In the genomic region with DNA sequence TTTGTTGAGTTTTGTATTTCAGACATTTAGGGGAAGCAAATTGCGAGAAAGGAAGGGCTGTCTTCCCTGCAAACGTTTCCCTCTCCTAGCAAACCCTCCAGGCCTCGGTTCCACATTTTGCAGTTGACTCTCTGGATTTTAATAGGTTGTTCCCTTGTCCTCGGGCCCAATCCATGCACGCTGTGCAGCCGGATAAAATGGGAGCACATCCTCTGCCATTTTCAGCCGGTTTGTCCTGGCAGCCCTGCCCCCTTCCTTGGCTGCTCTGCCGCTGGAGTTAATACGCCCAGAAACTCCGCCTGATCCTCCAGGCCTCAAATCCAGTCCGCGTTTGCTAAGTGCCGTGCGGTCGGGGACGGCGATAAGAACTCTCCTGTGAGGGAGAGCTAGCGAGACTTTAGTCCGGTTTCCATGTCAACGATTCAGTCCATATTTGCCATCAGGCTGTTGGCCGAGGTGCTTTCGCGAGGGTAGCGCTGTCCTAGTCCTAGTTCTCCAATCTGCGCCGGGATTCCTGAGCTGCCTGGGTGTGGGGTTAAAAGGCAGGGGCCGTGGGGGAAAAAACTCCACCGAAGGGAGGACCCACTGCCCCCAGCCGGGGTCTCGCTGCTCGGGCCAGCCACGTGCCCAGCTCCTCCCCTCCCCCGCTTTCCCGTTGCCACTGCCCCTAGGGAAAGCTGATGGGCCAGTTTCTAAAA, we compare ENCODE assay signal across 1 cellular context.
A peak's percentile ranks its signal among the peaks of the same experiment; 100 is the strongest.
TF ChIP-seq lines count a peak whose summit lies in the region.

No MANE protein-coding gene starts in this region.

TF ChIP-seq in HepG2, 621 proteins besides CTCF, POLR2A, EP300 and RAD21 (continued from another document and continues in another):
- TF ChIP-seq, protein P1, sequence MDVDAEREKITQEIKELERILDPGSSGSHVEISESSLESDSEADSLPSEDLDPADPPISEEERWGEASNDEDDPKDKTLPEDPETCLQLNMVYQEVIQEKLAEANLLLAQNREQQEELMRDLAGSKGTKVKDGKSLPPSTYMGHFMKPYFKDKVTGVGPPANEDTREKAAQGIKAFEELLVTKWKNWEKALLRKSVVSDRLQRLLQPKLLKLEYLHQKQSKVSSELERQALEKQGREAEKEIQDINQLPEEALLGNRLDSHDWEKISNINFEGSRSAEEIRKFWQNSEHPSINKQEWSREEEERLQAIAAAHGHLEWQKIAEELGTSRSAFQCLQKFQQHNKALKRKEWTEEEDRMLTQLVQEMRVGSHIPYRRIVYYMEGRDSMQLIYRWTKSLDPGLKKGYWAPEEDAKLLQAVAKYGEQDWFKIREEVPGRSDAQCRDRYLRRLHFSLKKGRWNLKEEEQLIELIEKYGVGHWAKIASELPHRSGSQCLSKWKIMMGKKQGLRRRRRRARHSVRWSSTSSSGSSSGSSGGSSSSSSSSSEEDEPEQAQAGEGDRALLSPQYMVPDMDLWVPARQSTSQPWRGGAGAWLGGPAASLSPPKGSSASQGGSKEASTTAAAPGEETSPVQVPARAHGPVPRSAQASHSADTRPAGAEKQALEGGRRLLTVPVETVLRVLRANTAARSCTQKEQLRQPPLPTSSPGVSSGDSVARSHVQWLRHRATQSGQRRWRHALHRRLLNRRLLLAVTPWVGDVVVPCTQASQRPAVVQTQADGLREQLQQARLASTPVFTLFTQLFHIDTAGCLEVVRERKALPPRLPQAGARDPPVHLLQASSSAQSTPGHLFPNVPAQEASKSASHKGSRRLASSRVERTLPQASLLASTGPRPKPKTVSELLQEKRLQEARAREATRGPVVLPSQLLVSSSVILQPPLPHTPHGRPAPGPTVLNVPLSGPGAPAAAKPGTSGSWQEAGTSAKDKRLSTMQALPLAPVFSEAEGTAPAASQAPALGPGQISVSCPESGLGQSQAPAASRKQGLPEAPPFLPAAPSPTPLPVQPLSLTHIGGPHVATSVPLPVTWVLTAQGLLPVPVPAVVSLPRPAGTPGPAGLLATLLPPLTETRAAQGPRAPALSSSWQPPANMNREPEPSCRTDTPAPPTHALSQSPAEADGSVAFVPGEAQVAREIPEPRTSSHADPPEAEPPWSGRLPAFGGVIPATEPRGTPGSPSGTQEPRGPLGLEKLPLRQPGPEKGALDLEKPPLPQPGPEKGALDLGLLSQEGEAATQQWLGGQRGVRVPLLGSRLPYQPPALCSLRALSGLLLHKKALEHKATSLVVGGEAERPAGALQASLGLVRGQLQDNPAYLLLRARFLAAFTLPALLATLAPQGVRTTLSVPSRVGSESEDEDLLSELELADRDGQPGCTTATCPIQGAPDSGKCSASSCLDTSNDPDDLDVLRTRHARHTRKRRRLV (CRISPR knock-in tag; IDR thresholded peaks at IDR 0.05) = 0 out of 2 replicates have a peak, but pooled peaks have one; percentile 59
- TF ChIP-seq ZNF816 (CRISPR knock-in tag; IDR thresholded peaks at IDR 0.05; ENCODE audit: borderline replicate concordance) (0 out of 2 replicates have a peak, but pooled peaks have one; percentile 29), MTA3 (CRISPR knock-in tag; IDR thresholded peaks at IDR 0.05) (no peak), ZNF12 (CRISPR knock-in tag; IDR thresholded peaks at IDR 0.05) (no peak), FOXA3 (CRISPR knock-in tag; IDR thresholded peaks at IDR 0.05) (peak; percentile 74), MAZ (IDR thresholded peaks at IDR 0.05; ENCODE audit: borderline replicate concordance, low read depth, low read length) (peak; percentile 89; the same call in 1 of the 2 replicates), MAZ (CRISPR knock-in tag; IDR thresholded peaks at IDR 0.05; ENCODE audit: low read depth) (peak; percentile 62; the same call in 1 of the 2 replicates), SRSF9 (IDR thresholded peaks at IDR 0.05; ENCODE audit: borderline replicate concordance, insufficient read depth, low read depth, low read length, poor library complexity, severe bottlenecking) (no peak), ZNF317 (CRISPR knock-in tag; IDR thresholded peaks at IDR 0.05) (no peak), RELA (CRISPR knock-in tag; IDR thresholded peaks at IDR 0.05) (no peak), MAFK (conservative IDR thresholded peaks at IDR 0.05 in 1 of 2, IDR thresholded peaks at IDR 0.05 in 1 of 2; ENCODE audit: low read length in 2 of 2) (peak in 1 of 2 experiments; percentile 4; a peak in 1 of 4 replicates), MYC (CRISPR knock-in tag; IDR thresholded peaks at IDR 0.05; ENCODE audit: borderline replicate concordance) (peak; percentile 85; the same call in 1 of the 2 replicates), SSRP1 (CRISPR knock-in tag; IDR thresholded peaks at IDR 0.05) (peak; percentile 57; the same call in 1 of the 2 replicates), SOX5 (CRISPR knock-in tag; IDR thresholded peaks at IDR 0.05; ENCODE audit: borderline replicate concordance) (peak; percentile 67; the same call in 1 of the 2 replicates), ZNF124 (CRISPR knock-in tag; IDR thresholded peaks at IDR 0.05) (no peak), RNF2 (conservative IDR thresholded peaks at IDR 0.05; ENCODE audit: low read depth) (no peak), FOSL2 (CRISPR knock-in tag; IDR thresholded peaks at IDR 0.05) (peak; percentile 60), ZNF629 (CRISPR knock-in tag; conservative IDR thresholded peaks at IDR 0.05) (peak; percentile 43; the same call in 1 of the 2 replicates), HOXD1 (CRISPR knock-in tag; IDR thresholded peaks at IDR 0.05) (peak; percentile 75), ZNF678 (CRISPR knock-in tag; IDR thresholded peaks at IDR 0.05) (no peak), ZNF772 (CRISPR knock-in tag; IDR thresholded peaks at IDR 0.05) (peak; percentile 55; the same call in 1 of the 2 replicates)
- TF ChIP-seq, protein P2, sequence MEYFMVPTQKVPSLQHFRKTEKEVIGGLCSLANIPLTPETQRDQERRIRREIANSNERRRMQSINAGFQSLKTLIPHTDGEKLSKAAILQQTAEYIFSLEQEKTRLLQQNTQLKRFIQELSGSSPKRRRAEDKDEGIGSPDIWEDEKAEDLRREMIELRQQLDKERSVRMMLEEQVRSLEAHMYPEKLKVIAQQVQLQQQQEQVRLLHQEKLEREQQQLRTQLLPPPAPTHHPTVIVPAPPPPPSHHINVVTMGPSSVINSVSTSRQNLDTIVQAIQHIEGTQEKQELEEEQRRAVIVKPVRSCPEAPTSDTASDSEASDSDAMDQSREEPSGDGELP (IDR thresholded peaks at IDR 0.05; ENCODE audit: borderline replicate concordance, low read depth) = peak; percentile 48; the same call in 1 of the 2 replicates
- TF ChIP-seq, protein P3, sequence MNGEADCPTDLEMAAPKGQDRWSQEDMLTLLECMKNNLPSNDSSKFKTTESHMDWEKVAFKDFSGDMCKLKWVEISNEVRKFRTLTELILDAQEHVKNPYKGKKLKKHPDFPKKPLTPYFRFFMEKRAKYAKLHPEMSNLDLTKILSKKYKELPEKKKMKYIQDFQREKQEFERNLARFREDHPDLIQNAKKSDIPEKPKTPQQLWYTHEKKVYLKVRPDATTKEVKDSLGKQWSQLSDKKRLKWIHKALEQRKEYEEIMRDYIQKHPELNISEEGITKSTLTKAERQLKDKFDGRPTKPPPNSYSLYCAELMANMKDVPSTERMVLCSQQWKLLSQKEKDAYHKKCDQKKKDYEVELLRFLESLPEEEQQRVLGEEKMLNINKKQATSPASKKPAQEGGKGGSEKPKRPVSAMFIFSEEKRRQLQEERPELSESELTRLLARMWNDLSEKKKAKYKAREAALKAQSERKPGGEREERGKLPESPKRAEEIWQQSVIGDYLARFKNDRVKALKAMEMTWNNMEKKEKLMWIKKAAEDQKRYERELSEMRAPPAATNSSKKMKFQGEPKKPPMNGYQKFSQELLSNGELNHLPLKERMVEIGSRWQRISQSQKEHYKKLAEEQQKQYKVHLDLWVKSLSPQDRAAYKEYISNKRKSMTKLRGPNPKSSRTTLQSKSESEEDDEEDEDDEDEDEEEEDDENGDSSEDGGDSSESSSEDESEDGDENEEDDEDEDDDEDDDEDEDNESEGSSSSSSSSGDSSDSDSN (CRISPR knock-in tag; IDR thresholded peaks at IDR 0.05) = peak; percentile 86
- TF ChIP-seq, protein P4, sequence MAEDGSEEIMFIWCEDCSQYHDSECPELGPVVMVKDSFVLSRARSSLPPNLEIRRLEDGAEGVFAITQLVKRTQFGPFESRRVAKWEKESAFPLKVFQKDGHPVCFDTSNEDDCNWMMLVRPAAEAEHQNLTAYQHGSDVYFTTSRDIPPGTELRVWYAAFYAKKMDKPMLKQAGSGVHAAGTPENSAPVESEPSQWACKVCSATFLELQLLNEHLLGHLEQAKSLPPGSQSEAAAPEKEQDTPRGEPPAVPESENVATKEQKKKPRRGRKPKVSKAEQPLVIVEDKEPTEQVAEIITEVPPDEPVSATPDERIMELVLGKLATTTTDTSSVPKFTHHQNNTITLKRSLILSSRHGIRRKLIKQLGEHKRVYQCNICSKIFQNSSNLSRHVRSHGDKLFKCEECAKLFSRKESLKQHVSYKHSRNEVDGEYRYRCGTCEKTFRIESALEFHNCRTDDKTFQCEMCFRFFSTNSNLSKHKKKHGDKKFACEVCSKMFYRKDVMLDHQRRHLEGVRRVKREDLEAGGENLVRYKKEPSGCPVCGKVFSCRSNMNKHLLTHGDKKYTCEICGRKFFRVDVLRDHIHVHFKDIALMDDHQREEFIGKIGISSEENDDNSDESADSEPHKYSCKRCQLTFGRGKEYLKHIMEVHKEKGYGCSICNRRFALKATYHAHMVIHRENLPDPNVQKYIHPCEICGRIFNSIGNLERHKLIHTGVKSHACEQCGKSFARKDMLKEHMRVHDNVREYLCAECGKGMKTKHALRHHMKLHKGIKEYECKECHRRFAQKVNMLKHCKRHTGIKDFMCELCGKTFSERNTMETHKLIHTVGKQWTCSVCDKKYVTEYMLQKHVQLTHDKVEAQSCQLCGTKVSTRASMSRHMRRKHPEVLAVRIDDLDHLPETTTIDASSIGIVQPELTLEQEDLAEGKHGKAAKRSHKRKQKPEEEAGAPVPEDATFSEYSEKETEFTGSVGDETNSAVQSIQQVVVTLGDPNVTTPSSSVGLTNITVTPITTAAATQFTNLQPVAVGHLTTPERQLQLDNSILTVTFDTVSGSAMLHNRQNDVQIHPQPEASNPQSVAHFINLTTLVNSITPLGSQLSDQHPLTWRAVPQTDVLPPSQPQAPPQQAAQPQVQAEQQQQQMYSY (CRISPR knock-in tag; IDR thresholded peaks at IDR 0.05) = peak; percentile 98
- TF ChIP-seq, protein P5, sequence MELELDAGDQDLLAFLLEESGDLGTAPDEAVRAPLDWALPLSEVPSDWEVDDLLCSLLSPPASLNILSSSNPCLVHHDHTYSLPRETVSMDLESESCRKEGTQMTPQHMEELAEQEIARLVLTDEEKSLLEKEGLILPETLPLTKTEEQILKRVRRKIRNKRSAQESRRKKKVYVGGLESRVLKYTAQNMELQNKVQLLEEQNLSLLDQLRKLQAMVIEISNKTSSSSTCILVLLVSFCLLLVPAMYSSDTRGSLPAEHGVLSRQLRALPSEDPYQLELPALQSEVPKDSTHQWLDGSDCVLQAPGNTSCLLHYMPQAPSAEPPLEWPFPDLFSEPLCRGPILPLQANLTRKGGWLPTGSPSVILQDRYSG (CRISPR knock-in tag; IDR thresholded peaks at IDR 0.05) = 0 out of 2 replicates have a peak, but pooled peaks have one; percentile 52
- TF ChIP-seq, protein P6, sequence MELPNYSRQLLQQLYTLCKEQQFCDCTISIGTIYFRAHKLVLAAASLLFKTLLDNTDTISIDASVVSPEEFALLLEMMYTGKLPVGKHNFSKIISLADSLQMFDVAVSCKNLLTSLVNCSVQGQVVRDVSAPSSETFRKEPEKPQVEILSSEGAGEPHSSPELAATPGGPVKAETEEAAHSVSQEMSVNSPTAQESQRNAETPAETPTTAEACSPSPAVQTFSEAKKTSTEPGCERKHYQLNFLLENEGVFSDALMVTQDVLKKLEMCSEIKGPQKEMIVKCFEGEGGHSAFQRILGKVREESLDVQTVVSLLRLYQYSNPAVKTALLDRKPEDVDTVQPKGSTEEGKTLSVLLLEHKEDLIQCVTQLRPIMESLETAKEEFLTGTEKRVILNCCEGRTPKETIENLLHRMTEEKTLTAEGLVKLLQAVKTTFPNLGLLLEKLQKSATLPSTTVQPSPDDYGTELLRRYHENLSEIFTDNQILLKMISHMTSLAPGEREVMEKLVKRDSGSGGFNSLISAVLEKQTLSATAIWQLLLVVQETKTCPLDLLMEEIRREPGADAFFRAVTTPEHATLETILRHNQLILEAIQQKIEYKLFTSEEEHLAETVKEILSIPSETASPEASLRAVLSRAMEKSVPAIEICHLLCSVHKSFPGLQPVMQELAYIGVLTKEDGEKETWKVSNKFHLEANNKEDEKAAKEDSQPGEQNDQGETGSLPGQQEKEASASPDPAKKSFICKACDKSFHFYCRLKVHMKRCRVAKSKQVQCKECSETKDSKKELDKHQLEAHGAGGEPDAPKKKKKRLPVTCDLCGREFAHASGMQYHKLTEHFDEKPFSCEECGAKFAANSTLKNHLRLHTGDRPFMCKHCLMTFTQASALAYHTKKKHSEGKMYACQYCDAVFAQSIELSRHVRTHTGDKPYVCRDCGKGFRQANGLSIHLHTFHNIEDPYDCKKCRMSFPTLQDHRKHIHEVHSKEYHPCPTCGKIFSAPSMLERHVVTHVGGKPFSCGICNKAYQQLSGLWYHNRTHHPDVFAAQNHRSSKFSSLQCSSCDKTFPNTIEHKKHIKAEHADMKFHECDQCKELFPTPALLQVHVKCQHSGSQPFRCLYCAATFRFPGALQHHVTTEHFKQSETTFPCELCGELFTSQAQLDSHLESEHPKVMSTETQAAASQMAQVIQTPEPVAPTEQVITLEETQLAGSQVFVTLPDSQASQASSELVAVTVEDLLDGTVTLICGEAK (IDR thresholded peaks at IDR 0.05) = no peak
- TF ChIP-seq, protein P6 (CRISPR knock-in tag; IDR thresholded peaks at IDR 0.05) = no peak
